1 cellular context compared by ENCODE assay signal in genomic region chr17:57862990-57863667, GRCh38.
A peak's percentile ranks its signal among the peaks of the same experiment; 100 is the strongest.
TF ChIP-seq lines count a peak whose summit lies in the region.

No MANE protein-coding gene starts in this region.

TF ChIP-seq in HepG2, 621 proteins besides CTCF, POLR2A, EP300 and RAD21 (continued from another document and continues in another):
- TF ChIP-seq ZSCAN25 (CRISPR knock-in tag; IDR thresholded peaks at IDR 0.05) (peak; percentile 27; the same call in 1 of the 2 replicates), SOX5 (CRISPR knock-in tag; IDR thresholded peaks at IDR 0.05; ENCODE audit: borderline replicate concordance) (0 out of 2 replicates have a peak, but pooled peaks have one; percentile 42), FOSL1 (CRISPR knock-in tag; IDR thresholded peaks at IDR 0.05; ENCODE audit: borderline replicate concordance) (no peak), POLR2AphosphoS5 (IDR thresholded peaks at IDR 0.05; ENCODE audit: low read depth, low read length) (peak; percentile 89), TEF (CRISPR knock-in tag; IDR thresholded peaks at IDR 0.05) (peak; percentile 53; the same call in 1 of the 2 replicates), DMAP1 (CRISPR knock-in tag; IDR thresholded peaks at IDR 0.05) (peak; percentile 57), IKZF5 (CRISPR knock-in tag; IDR thresholded peaks at IDR 0.05) (peak; percentile 62; the same call in 1 of the 2 replicates), AFF4 (CRISPR knock-in tag; IDR thresholded peaks at IDR 0.05) (peak; percentile 14; the same call in 1 of the 2 replicates), TFDP1 (CRISPR knock-in tag; IDR thresholded peaks at IDR 0.05; ENCODE audit: borderline replicate concordance) (no peak), NR1H2 (CRISPR knock-in tag; IDR thresholded peaks at IDR 0.05; ENCODE audit: borderline replicate concordance, low read depth) (no peak), PAXIP1 (CRISPR knock-in tag; conservative IDR thresholded peaks at IDR 0.05) (peak; percentile 61; the same call in 1 of the 2 replicates), ZNF788 (CRISPR knock-in tag; IDR thresholded peaks at IDR 0.05; ENCODE audit: borderline replicate concordance) (peak; percentile 41; the same call in 1 of the 2 replicates), SPEN (CRISPR knock-in tag; IDR thresholded peaks at IDR 0.05; ENCODE audit: low read depth) (peak; percentile 55), MTF1 (CRISPR knock-in tag; IDR thresholded peaks at IDR 0.05) (no peak), KDM5B (CRISPR knock-in tag; IDR thresholded peaks at IDR 0.05; ENCODE audit: borderline replicate concordance) (peak; percentile 48; the same call in 1 of the 2 replicates), PHF21A (CRISPR knock-in tag; IDR thresholded peaks at IDR 0.05) (peak; percentile 90), PHF20 (CRISPR knock-in tag; IDR thresholded peaks at IDR 0.05) (peak; percentile 63; the same call in 1 of the 2 replicates), GTF2F1 (IDR thresholded peaks at IDR 0.05; ENCODE audit: low read length) (0 out of 2 replicates have a peak, but pooled peaks have one; percentile 29), YY1 (IDR thresholded peaks at IDR 0.05; ENCODE audit: insufficient read depth, insufficient replicate concordance, low read depth, low read length) (peak; percentile 33), ZNF430 (CRISPR knock-in tag; IDR thresholded peaks at IDR 0.05) (peak; percentile 83; the same call in 1 of the 2 replicates), ZNF512 (CRISPR knock-in tag; IDR thresholded peaks at IDR 0.05) (0 out of 2 replicates have a peak, but pooled peaks have one; percentile 25), ZBTB26 (CRISPR knock-in tag; IDR thresholded peaks at IDR 0.05; ENCODE audit: borderline replicate concordance) (peak; percentile 96), ZFP36L1 (CRISPR knock-in tag; IDR thresholded peaks at IDR 0.05) (0 out of 2 replicates have a peak, but pooled peaks have one; percentile 1), MXD3 (CRISPR knock-in tag; IDR thresholded peaks at IDR 0.05) (0 out of 2 replicates have a peak, but pooled peaks have one; percentile 9), IRX3 (CRISPR knock-in tag; IDR thresholded peaks at IDR 0.05; ENCODE audit: borderline replicate concordance, low read depth) (0 out of 2 replicates have a peak, but pooled peaks have one; percentile 18), ZC3H4 (CRISPR knock-in tag; IDR thresholded peaks at IDR 0.05; ENCODE audit: borderline replicate concordance) (no peak), BRD4 (CRISPR knock-in tag; IDR thresholded peaks at IDR 0.05) (0 out of 2 replicates have a peak, but pooled peaks have one; percentile 62), NFAT5 (CRISPR knock-in tag; IDR thresholded peaks at IDR 0.05) (0 out of 2 replicates have a peak, but pooled peaks have one; percentile 66), NFYC (CRISPR knock-in tag; IDR thresholded peaks at IDR 0.05) (peak; percentile 95), RFX3 (CRISPR knock-in tag; IDR thresholded peaks at IDR 0.05) (0 out of 2 replicates have a peak, but pooled peaks have one; percentile 4), HOMEZ (CRISPR knock-in tag; IDR thresholded peaks at IDR 0.05; ENCODE audit: low read depth) (peak; percentile 9; the same call in 1 of the 2 replicates), ZNF883 (CRISPR knock-in tag; IDR thresholded peaks at IDR 0.05; ENCODE audit: not compliant biosample characterization) (no peak), CREM (IDR thresholded peaks at IDR 0.05) (peak; percentile 50; the same call in 1 of the 2 replicates), CREM (CRISPR knock-in tag; IDR thresholded peaks at IDR 0.05) (no peak), MAZ (IDR thresholded peaks at IDR 0.05; ENCODE audit: borderline replicate concordance, low read depth, low read length) (no peak), MAZ (CRISPR knock-in tag; IDR thresholded peaks at IDR 0.05; ENCODE audit: low read depth) (peak; percentile 62)
